In the genomic region with DNA sequence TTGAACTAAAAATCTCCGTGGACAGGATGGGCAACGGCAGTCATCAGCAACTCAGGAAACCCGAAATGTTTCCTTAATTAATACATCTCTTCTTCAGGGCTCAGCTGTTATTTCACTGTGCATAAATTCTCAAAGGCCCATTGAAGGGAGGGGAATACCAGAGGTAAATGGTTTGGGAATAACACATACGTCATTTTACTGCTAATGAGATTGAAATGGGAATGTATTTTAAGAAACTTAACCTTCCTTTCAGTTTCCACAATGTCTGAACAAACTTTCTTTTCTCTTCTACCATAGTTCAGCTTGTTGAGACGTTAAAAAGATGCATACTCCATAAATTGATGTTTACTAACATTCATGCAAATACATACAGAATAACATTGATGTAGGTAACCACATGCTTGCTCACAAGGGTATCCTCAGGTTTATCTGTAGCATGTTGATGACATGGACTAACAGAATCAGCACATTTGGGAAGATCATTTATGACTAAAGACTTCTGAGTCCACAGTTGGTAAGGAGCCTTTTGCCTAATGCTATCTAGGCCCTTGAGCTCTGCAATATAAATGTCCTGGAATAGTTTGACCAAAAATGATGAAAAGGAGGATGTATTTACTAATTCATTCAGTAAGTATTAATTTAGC, we compare ENCODE assay signal across 23 cellular contexts. TPM values are rescaled to one million over a fixed set of nuclear protein-coding genes. Genes with fewer than 3 reads are reported as not detected.
DNase-seq lines count a peak whose midpoint lies in the region; ATAC-seq and TF ChIP-seq lines count a peak whose summit lies in the region.
"Had no signal": no experiment of that assay in that cellular context is flagged by ENCODE, and none has a peak within 500 bp of the region (broad histone marks: within the 10 kb centered on the region; RNA-seq: fewer than 3 reads in every experiment).

No MANE protein-coding gene starts in this region.

- no peaks in the 10 kb centered on the region for H3K36me3 Mint-ChIP-seq in activated naive CD4-positive, alpha-beta T cell treated with anti-CD3 and anti-CD28 coated beads, Interleukin-2, amount 50 U/mL, for 24 hours
- H3K36me3 Mint-ChIP-seq in glutamatergic neuron (ENCODE audit: unreplicated experiment), result no peaks in the 10 kb centered on the region
- H3K36me3 Mint-ChIP-seq: WTC11 had no signal

- H3K4me3 ChIP-seq in Loucy (ENCODE audit: low read length, poor library complexity, severe bottlenecking), result no peak overlapping the region
- H3K4me3 ChIP-seq: hepatocyte, SJCRH30, vagina had no signal

- peaks cover 2% of the 10 kb centered on the region for H3K27me3 Mint-ChIP-seq in activated naive CD4-positive, alpha-beta T cell treated with anti-CD3 and anti-CD28 coated beads, Interleukin-2, amount 50 U/mL, for 24 hours
- H3K27me3 Mint-ChIP-seq in glutamatergic neuron (ENCODE audit: unreplicated experiment), result no peaks in the 10 kb centered on the region

- H3K4me1 Mint-ChIP-seq in activated naive CD4-positive, alpha-beta T cell treated with anti-CD3 and anti-CD28 coated beads, Interleukin-2, amount 50 U/mL, for 24 hours, result peaks cover 17% of the 10 kb centered on the region
- H3K4me1 Mint-ChIP-seq in glutamatergic neuron (ENCODE audit: low read depth, unreplicated experiment), result no peaks in the 10 kb centered on the region
- H3K4me1 Mint-ChIP-seq: WTC11 had no signal

- H3K9me2 ChIP-seq in Loucy (replicated peaks; ENCODE audit: low read depth, low read length), result no peaks in the 10 kb centered on the region

- H3K9me3 ChIP-seq in Loucy (ENCODE audit: insufficient read depth, low read depth, low read length), result no peaks in the 10 kb centered on the region
- H3K9me3 ChIP-seq: SJCRH30, vagina had no signal

- H3K79me2 ChIP-seq in Loucy (ENCODE audit: insufficient read depth, low read length), result no peaks in the 10 kb centered on the region
- H3K79me2 ChIP-seq: hepatocyte had no signal

- H3K9ac ChIP-seq in Loucy (ENCODE audit: low read depth, low read length, poor library complexity, severe bottlenecking), result no peak overlapping the region

- H3K9me3 Mint-ChIP-seq in activated naive CD4-positive, alpha-beta T cell treated with anti-CD3 and anti-CD28 coated beads, Interleukin-2, amount 50 U/mL, for 24 hours, result no peaks in the 10 kb centered on the region
- peaks cover 3% of the 10 kb centered on the region for H3K9me3 Mint-ChIP-seq in glutamatergic neuron (ENCODE audit: unreplicated experiment)
- H3K9me3 Mint-ChIP-seq: activated CD4-positive, alpha-beta memory T cell treated with anti-CD3 and anti-CD28 coated beads, Interleukin-2, amount 10 ng/mL, durations not matched to agents 7 days and 5 days; HFFc6; WTC11 had no signal

- peaks cover 7% of the 10 kb centered on the region for H3K4me1 ChIP-seq in Loucy (ENCODE audit: insufficient read depth, low read length, poor library complexity, severe bottlenecking)
- H3K4me1 ChIP-seq: vagina had no signal

- no peaks in the 10 kb centered on the region for H3F3A ChIP-seq in Loucy (ENCODE audit: low read depth)

- peak overlapping the region; percentile 88 for H3K27ac Mint-ChIP-seq in activated naive CD4-positive, alpha-beta T cell treated with anti-CD3 and anti-CD28 coated beads, Interleukin-2, amount 50 U/mL, for 24 hours
- no peak overlapping the region for H3K27ac Mint-ChIP-seq in glutamatergic neuron (ENCODE audit: unreplicated experiment)
- H3K27ac Mint-ChIP-seq: activated CD4-positive, alpha-beta memory T cell treated with anti-CD3 and anti-CD28 coated beads, Interleukin-2, amount 10 ng/mL, durations not matched to agents 7 days and 5 days; CD4-positive, alpha-beta T cell; HFFc6; WTC11 had no signal

- no peaks in the 10 kb centered on the region for H3K36me3 ChIP-seq in Loucy (ENCODE audit: insufficient read depth, low read length)
- H3K36me3 ChIP-seq: SJCRH30, vagina had no signal

- H4K20me1 ChIP-seq in Loucy (ENCODE audit: insufficient read depth, low read length, poor library complexity, severe bottlenecking), result no peaks in the 10 kb centered on the region

- ATAC-seq in GM19395 (IDR thresholded peaks at IDR 0.05; ENCODE audit: unreplicated experiment), result peak; percentile 46
- no peak for ATAC-seq in HG03439 (IDR thresholded peaks at IDR 0.05; ENCODE audit: unreplicated experiment)
- ATAC-seq: WTC11 had no signal

- H2AFZ ChIP-seq in Loucy (ENCODE audit: low read length), result 0 out of 2 replicates have a peak overlapping the region, but pooled peaks have one; percentile 59
- H2AFZ ChIP-seq: hepatocyte had no signal

- H3K4me3 Mint-ChIP-seq in activated naive CD4-positive, alpha-beta T cell treated with anti-CD3 and anti-CD28 coated beads, Interleukin-2, amount 50 U/mL, for 24 hours, result peak overlapping the region; percentile 9
- no peak overlapping the region for H3K4me3 Mint-ChIP-seq in glutamatergic neuron (ENCODE audit: unreplicated experiment)
- H3K4me3 Mint-ChIP-seq: activated CD4-positive, alpha-beta memory T cell treated with anti-CD3 and anti-CD28 coated beads, Interleukin-2, amount 10 ng/mL, durations not matched to agents 7 days and 5 days; CD4-positive, alpha-beta T cell; HFFc6; WTC11 had no signal

- TF ChIP-seq CTCF in Loucy (conservative IDR thresholded peaks at IDR 0.05; ENCODE audit: low read length), result no peak
- no peak for TF ChIP-seq CTCF in glutamatergic neuron (IDR thresholded peaks at IDR 0.05; ENCODE audit: partially characterized antibody, unreplicated experiment)

- DNase-seq in activated naive CD4-positive, alpha-beta T cell (lab: John Stamatoyannopoulos, UW), result no peak
- DNase-seq in NCI-H1417 (lab: John Stamatoyannopoulos, UW), result no peak
- no peak for DNase-seq in glutamatergic neuron
- no peak for DNase-seq in SW480 (ENCODE audit: low spot score)
- DNase-seq: activated CD4-positive, alpha-beta memory T cell treated with anti-CD3 and anti-CD28 coated beads, Interleukin-2, amount 10 ng/mL, durations not matched to agents 7 days and 5 days; CD4-positive, alpha-beta T cell; cortex of kidney; HFFc6; NCI-H2171 treated with DMSO at 0.1 percent for 48 hours; NCI-H774; nucleus accumbens; retina; stimulated activated CD4-positive, alpha-beta T cell treated with anti-CD3 and anti-CD28 coated beads, Interleukin-12 subunit alpha, Interleukin-12 subunit beta, amount 100 ng/mL, for 4 hours had no signal

- no peaks in the 10 kb centered on the region for H3K27me3 ChIP-seq in Loucy (ENCODE audit: insufficient read depth, low read length, poor library complexity, severe bottlenecking)
- H3K27me3 ChIP-seq: hepatocyte, SJCRH30, vagina had no signal

- H3K4me2 ChIP-seq in Loucy (ENCODE audit: low read depth, low read length, poor library complexity, severe bottlenecking), result peak overlapping the region; percentile 35
- H3K4me2 ChIP-seq: hepatocyte had no signal

RNA-seq across cellular contexts. Expression of a gene that starts 7.7 kb away (rescaled TPM):
- 0.10 TPM for total RNA-seq in glutamatergic neuron (ENCODE audit: unreplicated experiment)
- total RNA-seq: HFFc6, SJCRH30 had no signal

RNA-seq across cellular contexts. Expression of a gene that starts 27.6 kb away (rescaled TPM):
- not detected for total RNA-seq in glutamatergic neuron (ENCODE audit: unreplicated experiment)
- total RNA-seq: activated CD4-positive, alpha-beta memory T cell treated with anti-CD3 and anti-CD28 coated beads, Interleukin-2, amount 10 ng/mL, durations not matched to agents 7 days and 5 days; bronchial epithelial cell; CD4-positive, alpha-beta T cell; endothelial cell of umbilical vein; HFFc6; vagina; WTC11 had no signal
